In genomic region chr12:15705606-15706005, GRCh38 we compare ENCODE assay signal across 1 cellular context.
TF ChIP-seq lines count a peak whose summit lies in the region.

No MANE protein-coding gene starts in this region.

TF ChIP-seq in WTC11, 78 proteins besides CTCF, POLR2A, EP300 and RAD21 (continued from another document):
- TF ChIP-seq USF1 (CRISPR knock-in tag; IDR thresholded peaks at IDR 0.05), result no peak
- TF ChIP-seq NFATC4 (CRISPR knock-in tag; IDR thresholded peaks at IDR 0.05), result no peak
- no peak for TF ChIP-seq ZNF425 (CRISPR knock-in tag; conservative IDR thresholded peaks at IDR 0.05)
- no peak for TF ChIP-seq GRHL2 (CRISPR knock-in tag; IDR thresholded peaks at IDR 0.05; ENCODE audit: insufficient replicate concordance, severe bottlenecking)
- TF ChIP-seq ZNF138 (CRISPR knock-in tag; conservative IDR thresholded peaks at IDR 0.05), result no peak
- no peak for TF ChIP-seq HMGXB4 (CRISPR knock-in tag; IDR thresholded peaks at IDR 0.05)
- TF ChIP-seq AR (CRISPR knock-in tag; IDR thresholded peaks at IDR 0.05), result no peak
- no peak for TF ChIP-seq GABPB1 (CRISPR knock-in tag; IDR thresholded peaks at IDR 0.05)
